ENCODE assay signal across 1 cellular context in the genomic region with DNA sequence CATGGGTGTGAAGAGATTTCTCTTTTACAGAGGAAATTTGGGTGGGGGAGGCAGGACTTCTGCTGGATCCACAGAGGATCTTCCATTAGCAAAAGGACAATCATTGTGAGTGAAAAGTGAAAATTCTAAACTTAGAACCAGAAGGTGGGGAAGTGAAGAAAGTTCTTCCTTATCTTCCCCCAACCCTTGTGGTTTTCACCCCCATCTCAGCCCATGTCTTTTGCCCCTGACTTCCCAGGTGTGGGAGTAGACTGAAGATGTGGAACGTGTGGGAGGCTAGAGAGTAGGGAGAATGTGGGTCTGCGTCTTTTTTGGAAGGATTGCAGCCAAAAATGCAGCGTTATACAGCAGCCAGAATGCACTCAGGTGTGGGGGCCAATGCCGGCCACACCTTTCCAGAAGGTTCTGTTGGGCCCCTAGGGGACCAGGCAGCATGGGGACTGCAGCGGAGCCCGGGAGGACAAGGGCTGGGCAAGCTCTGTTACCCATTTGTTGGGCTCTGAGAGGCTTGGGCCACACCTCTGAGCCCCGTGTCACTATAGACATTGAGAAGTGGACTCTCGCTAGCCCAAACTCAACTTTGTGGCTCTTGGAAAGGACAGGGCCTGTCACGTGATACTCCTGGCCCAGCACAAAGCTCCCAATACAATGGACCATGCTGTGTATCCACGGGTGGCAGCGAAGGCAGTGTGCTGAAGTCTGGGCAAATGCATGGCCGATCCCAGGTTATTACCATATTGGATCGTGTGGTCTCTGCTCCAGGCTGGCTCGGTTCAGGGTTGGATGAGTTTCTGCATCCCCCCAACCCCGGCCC.
TF ChIP-seq lines count a peak whose summit lies in the region.

No MANE protein-coding gene starts in this region.

TF ChIP-seq in K562, 482 proteins besides CTCF, POLR2A, EP300 and RAD21 (continued from another document and continues in another):
- TF ChIP-seq, protein P1, sequence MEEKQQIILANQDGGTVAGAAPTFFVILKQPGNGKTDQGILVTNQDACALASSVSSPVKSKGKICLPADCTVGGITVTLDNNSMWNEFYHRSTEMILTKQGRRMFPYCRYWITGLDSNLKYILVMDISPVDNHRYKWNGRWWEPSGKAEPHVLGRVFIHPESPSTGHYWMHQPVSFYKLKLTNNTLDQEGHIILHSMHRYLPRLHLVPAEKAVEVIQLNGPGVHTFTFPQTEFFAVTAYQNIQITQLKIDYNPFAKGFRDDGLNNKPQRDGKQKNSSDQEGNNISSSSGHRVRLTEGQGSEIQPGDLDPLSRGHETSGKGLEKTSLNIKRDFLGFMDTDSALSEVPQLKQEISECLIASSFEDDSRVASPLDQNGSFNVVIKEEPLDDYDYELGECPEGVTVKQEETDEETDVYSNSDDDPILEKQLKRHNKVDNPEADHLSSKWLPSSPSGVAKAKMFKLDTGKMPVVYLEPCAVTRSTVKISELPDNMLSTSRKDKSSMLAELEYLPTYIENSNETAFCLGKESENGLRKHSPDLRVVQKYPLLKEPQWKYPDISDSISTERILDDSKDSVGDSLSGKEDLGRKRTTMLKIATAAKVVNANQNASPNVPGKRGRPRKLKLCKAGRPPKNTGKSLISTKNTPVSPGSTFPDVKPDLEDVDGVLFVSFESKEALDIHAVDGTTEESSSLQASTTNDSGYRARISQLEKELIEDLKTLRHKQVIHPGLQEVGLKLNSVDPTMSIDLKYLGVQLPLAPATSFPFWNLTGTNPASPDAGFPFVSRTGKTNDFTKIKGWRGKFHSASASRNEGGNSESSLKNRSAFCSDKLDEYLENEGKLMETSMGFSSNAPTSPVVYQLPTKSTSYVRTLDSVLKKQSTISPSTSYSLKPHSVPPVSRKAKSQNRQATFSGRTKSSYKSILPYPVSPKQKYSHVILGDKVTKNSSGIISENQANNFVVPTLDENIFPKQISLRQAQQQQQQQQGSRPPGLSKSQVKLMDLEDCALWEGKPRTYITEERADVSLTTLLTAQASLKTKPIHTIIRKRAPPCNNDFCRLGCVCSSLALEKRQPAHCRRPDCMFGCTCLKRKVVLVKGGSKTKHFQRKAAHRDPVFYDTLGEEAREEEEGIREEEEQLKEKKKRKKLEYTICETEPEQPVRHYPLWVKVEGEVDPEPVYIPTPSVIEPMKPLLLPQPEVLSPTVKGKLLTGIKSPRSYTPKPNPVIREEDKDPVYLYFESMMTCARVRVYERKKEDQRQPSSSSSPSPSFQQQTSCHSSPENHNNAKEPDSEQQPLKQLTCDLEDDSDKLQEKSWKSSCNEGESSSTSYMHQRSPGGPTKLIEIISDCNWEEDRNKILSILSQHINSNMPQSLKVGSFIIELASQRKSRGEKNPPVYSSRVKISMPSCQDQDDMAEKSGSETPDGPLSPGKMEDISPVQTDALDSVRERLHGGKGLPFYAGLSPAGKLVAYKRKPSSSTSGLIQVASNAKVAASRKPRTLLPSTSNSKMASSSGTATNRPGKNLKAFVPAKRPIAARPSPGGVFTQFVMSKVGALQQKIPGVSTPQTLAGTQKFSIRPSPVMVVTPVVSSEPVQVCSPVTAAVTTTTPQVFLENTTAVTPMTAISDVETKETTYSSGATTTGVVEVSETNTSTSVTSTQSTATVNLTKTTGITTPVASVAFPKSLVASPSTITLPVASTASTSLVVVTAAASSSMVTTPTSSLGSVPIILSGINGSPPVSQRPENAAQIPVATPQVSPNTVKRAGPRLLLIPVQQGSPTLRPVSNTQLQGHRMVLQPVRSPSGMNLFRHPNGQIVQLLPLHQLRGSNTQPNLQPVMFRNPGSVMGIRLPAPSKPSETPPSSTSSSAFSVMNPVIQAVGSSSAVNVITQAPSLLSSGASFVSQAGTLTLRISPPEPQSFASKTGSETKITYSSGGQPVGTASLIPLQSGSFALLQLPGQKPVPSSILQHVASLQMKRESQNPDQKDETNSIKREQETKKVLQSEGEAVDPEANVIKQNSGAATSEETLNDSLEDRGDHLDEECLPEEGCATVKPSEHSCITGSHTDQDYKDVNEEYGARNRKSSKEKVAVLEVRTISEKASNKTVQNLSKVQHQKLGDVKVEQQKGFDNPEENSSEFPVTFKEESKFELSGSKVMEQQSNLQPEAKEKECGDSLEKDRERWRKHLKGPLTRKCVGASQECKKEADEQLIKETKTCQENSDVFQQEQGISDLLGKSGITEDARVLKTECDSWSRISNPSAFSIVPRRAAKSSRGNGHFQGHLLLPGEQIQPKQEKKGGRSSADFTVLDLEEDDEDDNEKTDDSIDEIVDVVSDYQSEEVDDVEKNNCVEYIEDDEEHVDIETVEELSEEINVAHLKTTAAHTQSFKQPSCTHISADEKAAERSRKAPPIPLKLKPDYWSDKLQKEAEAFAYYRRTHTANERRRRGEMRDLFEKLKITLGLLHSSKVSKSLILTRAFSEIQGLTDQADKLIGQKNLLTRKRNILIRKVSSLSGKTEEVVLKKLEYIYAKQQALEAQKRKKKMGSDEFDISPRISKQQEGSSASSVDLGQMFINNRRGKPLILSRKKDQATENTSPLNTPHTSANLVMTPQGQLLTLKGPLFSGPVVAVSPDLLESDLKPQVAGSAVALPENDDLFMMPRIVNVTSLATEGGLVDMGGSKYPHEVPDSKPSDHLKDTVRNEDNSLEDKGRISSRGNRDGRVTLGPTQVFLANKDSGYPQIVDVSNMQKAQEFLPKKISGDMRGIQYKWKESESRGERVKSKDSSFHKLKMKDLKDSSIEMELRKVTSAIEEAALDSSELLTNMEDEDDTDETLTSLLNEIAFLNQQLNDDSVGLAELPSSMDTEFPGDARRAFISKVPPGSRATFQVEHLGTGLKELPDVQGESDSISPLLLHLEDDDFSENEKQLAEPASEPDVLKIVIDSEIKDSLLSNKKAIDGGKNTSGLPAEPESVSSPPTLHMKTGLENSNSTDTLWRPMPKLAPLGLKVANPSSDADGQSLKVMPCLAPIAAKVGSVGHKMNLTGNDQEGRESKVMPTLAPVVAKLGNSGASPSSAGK (IDR thresholded peaks at IDR 0.05) = no peak
- TF ChIP-seq POLR3G (IDR thresholded peaks at IDR 0.05; ENCODE audit: extremely low read depth, insufficient read length, insufficient replicate concordance) (no peak), VEZF1 (CRISPR knock-in tag; IDR thresholded peaks at IDR 0.05) (peak; percentile 56), HMBOX1 (IDR thresholded peaks at IDR 0.05) (no peak), NCOA2 (IDR thresholded peaks at IDR 0.05; ENCODE audit: partially characterized antibody in 2 of 2) (no peak), PML (IDR thresholded peaks at IDR 0.05; ENCODE audit: low read length) (no peak), NR2C1 (IDR thresholded peaks at IDR 0.05) (no peak), NR2C1 (tag; IDR thresholded peaks at IDR 0.05) (no peak), ZNF324 (CRISPR knock-in tag; IDR thresholded peaks at IDR 0.05) (no peak), ZNF764 (CRISPR knock-in tag; IDR thresholded peaks at IDR 0.05; ENCODE audit: low read depth) (no peak), BCOR (IDR thresholded peaks at IDR 0.05) (no peak), FOXA1 (IDR thresholded peaks at IDR 0.05; ENCODE audit: borderline replicate concordance) (no peak), ZNF77 (CRISPR knock-in tag; IDR thresholded peaks at IDR 0.05) (no peak), JUND (IDR thresholded peaks at IDR 0.05; ENCODE audit: borderline replicate concordance, low read depth, low read length) (peak; percentile 51; the same call in 1 of the 2 replicates), JUND (tag; IDR thresholded peaks at IDR 0.05; ENCODE audit: borderline replicate concordance, low read depth, low read length) (no peak; the same call in 2 of the 3 replicates), NFE2L1 (tag; IDR thresholded peaks at IDR 0.05; ENCODE audit: borderline replicate concordance, low read depth) (no peak), MYNN (IDR thresholded peaks at IDR 0.05) (peak; percentile 59; the same call in 1 of the 2 replicates), MYNN (CRISPR knock-in tag; IDR thresholded peaks at IDR 0.05) (no peak), FOXP4 (CRISPR knock-in tag; IDR thresholded peaks at IDR 0.05; ENCODE audit: borderline replicate concordance) (no peak), XRCC4 (IDR thresholded peaks at IDR 0.05; ENCODE audit: extremely low read depth, insufficient read depth, insufficient read length) (no peak), LCOR (CRISPR knock-in tag; IDR thresholded peaks at IDR 0.05) (no peak; the same call in 1 of the 2 replicates), GABPA (tag; conservative IDR thresholded peaks at IDR 0.05; ENCODE audit: low read depth) (no peak), MTF1 (CRISPR knock-in tag; IDR thresholded peaks at IDR 0.05; ENCODE audit: borderline replicate concordance) (no peak), ZNF165 (CRISPR knock-in tag; IDR thresholded peaks at IDR 0.05; ENCODE audit: borderline replicate concordance) (no peak), ZNF384 (IDR thresholded peaks at IDR 0.05; ENCODE audit: low read depth, low read length) (no peak), ZNF695 (CRISPR knock-in tag; IDR thresholded peaks at IDR 0.05) (no peak), HIVEP1 (CRISPR knock-in tag; IDR thresholded peaks at IDR 0.05) (no peak), ZNF395 (CRISPR knock-in tag; IDR thresholded peaks at IDR 0.05) (0 out of 2 replicates have a peak, but pooled peaks have one; percentile 35)
- TF ChIP-seq, protein P2, sequence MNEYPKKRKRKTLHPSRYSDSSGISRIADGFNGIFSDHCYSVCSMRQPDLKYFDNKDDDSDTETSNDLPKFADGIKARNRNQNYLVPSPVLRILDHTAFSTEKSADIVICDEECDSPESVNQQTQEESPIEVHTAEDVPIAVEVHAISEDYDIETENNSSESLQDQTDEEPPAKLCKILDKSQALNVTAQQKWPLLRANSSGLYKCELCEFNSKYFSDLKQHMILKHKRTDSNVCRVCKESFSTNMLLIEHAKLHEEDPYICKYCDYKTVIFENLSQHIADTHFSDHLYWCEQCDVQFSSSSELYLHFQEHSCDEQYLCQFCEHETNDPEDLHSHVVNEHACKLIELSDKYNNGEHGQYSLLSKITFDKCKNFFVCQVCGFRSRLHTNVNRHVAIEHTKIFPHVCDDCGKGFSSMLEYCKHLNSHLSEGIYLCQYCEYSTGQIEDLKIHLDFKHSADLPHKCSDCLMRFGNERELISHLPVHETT (CRISPR knock-in tag; conservative IDR thresholded peaks at IDR 0.05 in 1 of 2, IDR thresholded peaks at IDR 0.05 in 1 of 2) = no peak
- TF ChIP-seq, protein P3, sequence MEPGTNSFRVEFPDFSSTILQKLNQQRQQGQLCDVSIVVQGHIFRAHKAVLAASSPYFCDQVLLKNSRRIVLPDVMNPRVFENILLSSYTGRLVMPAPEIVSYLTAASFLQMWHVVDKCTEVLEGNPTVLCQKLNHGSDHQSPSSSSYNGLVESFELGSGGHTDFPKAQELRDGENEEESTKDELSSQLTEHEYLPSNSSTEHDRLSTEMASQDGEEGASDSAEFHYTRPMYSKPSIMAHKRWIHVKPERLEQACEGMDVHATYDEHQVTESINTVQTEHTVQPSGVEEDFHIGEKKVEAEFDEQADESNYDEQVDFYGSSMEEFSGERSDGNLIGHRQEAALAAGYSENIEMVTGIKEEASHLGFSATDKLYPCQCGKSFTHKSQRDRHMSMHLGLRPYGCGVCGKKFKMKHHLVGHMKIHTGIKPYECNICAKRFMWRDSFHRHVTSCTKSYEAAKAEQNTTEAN (CRISPR knock-in tag; IDR thresholded peaks at IDR 0.05) = no peak
